ENCODE assay signal across 8 cellular contexts in the genomic region with DNA sequence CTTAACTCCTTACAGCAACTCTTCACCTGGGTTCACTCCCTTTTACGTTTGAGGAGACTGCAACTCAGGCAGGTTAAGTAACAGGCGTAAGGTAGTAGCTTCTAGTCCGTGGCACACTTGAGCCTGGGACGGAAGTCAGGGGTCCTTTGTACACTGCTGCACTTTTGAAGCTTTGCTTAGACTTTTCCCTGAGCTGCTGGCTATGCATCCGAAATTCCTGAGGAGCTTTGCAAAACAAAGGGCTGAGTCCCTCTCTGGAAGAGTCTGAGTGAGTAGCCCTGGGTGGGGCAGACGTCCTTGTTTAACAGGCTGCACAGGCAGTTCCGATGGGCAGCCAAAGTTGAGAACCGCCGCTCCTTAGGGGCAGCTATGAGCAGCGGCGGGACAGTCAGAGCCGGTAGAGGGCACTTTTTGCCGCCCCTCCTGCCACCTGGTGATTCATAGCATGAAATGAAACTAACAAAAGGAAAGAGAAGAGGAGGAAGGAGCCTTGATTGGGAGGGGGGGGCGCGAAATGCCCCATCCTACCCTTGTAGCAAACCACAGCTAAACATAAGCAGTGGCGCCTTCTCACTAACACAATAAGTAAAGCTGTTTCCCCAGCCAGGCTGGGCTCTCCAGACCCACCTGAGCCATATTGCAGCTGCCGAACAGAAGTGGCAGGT. TPM values are rescaled to one million over a fixed set of nuclear protein-coding genes. Genes with fewer than 3 reads are reported as not detected.
DNase-seq lines count a peak whose midpoint lies in the region; ATAC-seq and TF ChIP-seq lines count a peak whose summit lies in the region.

No MANE protein-coding gene starts in this region.

- DNase-seq in A673 (ENCODE audit: low spot score) (peak; percentile 53), SIG-M5 treated with dmso at 0.1 percent for 504 hours (lab: John Stamatoyannopoulos, UW; ENCODE audit: unreplicated experiment) (peak; percentile 76), head of caudate nucleus (peak in 32 of 42 donors; percentile 29 to 81 (median 56)), posterior vena cava (ENCODE audit: low spot score) (peak; percentile 89), upper lobe of right lung (peak; percentile 84)
- peak; percentile 76 for DNase-seq in activated naive CD4-positive, alpha-beta T cell treated with Interleukin-2 at 50 U/mL for 16 hours

- H3K9me3 ChIP-seq in A673 (ENCODE audit: low read depth, low read length, poor library complexity, severe bottlenecking) (no peaks in the 10 kb centered on the region), upper lobe of right lung (no peaks in the 10 kb centered on the region)

- peak overlapping the region; percentile 89 for H3K27ac ChIP-seq in A673 (ENCODE audit: low read depth, low read length, poor library complexity, severe bottlenecking)
- H3K27ac ChIP-seq in upper lobe of right lung, result peak overlapping the region; percentile 96

- CTCF ChIA-PET in A673 (lab: Charles Lee), result interaction anchor here (0.5 kb wide), 1 partner anchor 1037 kb away, joined by 3 read pairs; no protein-coding TSS in a partner anchor

- H3K4me1 ChIP-seq in A673 (ENCODE audit: insufficient read depth, low read length, poor library complexity, severe bottlenecking) (peaks cover 28% of the 10 kb centered on the region), upper lobe of right lung (peaks cover 46% of the 10 kb centered on the region)

- H3K27me3 ChIP-seq in A673 (replicated peaks; ENCODE audit: insufficient read depth, low read depth, low read length, poor library complexity) (no peaks in the 10 kb centered on the region), upper lobe of right lung (no peaks in the 10 kb centered on the region)

- ATAC-seq in GM18517 (IDR thresholded peaks at IDR 0.05; ENCODE audit: unreplicated experiment) (peak; percentile 60), HG03066 (IDR thresholded peaks at IDR 0.05; ENCODE audit: low read depth, unreplicated experiment) (peak; percentile 52), upper lobe of right lung (peak; percentile 70)

- peak overlapping the region; percentile 62 for H3K4me3 ChIP-seq in A673 (ENCODE audit: low read depth, low read length, poor library complexity, severe bottlenecking)
- peak overlapping the region; percentile 83 for H3K4me3 ChIP-seq in upper lobe of right lung

- BruUV-seq in A673 (replicated peaks; lab: Mats Ljungman, UMichigan), result TSS peak; percentile 34

- peak; percentile 41; the same call in 1 of the 2 replicates for TF ChIP-seq CTCF in A673 (conservative IDR thresholded peaks at IDR 0.05; ENCODE audit: low read depth, low read length)
- peak; percentile 36 for TF ChIP-seq CTCF in upper lobe of right lung (IDR thresholded peaks at IDR 0.05)

- intact Hi-C loops in A673 (cut with micrococcal nuclease; ENCODE audit: unreplicated experiment) (loop anchor here (10.0 kb wide), 1 partner anchor 1351 kb away; no protein-coding TSS in a partner anchor), head of caudate nucleus (cut with DNase I) (no loop called here), posterior vena cava (cut with DNase I) (no loop called here), upper lobe of right lung (cut with DNase I) (no loop called here)

- H3K36me3 ChIP-seq in A673 (ENCODE audit: insufficient read depth, low read length, poor library complexity, severe bottlenecking) (peaks cover 8% of the 10 kb centered on the region), upper lobe of right lung (peaks cover 8% of the 10 kb centered on the region)

- POLR2A ChIA-PET in A673 (lab: Charles Lee; ENCODE audit: low non-redundant PET), result no interaction called here

RNA-seq across cellular contexts. Expression of a gene that starts 1.4 kb away (rescaled TPM):
- total RNA-seq in A673 (2021) (139 and 169 TPM in 2 replicates), posterior vena cava (100 to 1,000 TPM; 118 to 125 TPM), upper lobe of right lung (156 TPM)

RNA-seq across cellular contexts. Expression of a gene that starts 8.9 kb away (rescaled TPM):
- total RNA-seq in A673 (2021), result 140 and 147 TPM in 2 replicates
- 1 to 10 TPM; 5.4 to 7.7 TPM for total RNA-seq in posterior vena cava
- total RNA-seq in upper lobe of right lung, result 18.4 TPM

RNA-seq across cellular contexts. Expression of a gene that starts 9.0 kb away (rescaled TPM):
- total RNA-seq in A673 (2021) (200 and 204 TPM in 2 replicates), posterior vena cava (10 to 100 TPM; 47.6 to 50.9 TPM), upper lobe of right lung (59.8 TPM)

RNA-seq across cellular contexts. Expression of a gene that starts 36.6 kb away (rescaled TPM):
- total RNA-seq in A673 (2021) (not detected in 2 replicates), posterior vena cava (10 to 100 TPM; 27.4 to 29.3 TPM), upper lobe of right lung (139 TPM)

RNA-seq across cellular contexts. Expression of a gene that starts 48.0 kb away (rescaled TPM):
- total RNA-seq in A673 (2021) (not detected in 2 replicates), posterior vena cava (not detected), upper lobe of right lung (not detected)

Comparison
In these comparisons a context has a peak if more than half of its experiments do, and no peak if none do; other contexts are left out.
1. Peak in every context shown above with its lines: DNase-seq, ATAC-seq, H3K4me3 ChIP-seq and H3K27ac ChIP-seq.